ENCODE assay signal across 19 cellular contexts in genomic region chr7:151023211-151023610, GRCh38. TPM values are rescaled to one million over a fixed set of nuclear protein-coding genes. Genes with fewer than 3 reads are reported as not detected.
"Had no signal": no experiment of that assay in that cellular context is flagged by ENCODE, and none has a peak within 500 bp of the region (broad histone marks: within the 10 kb centered on the region; RNA-seq: fewer than 3 reads in every experiment).

No MANE protein-coding gene starts in this region.

- H3K4me3 Mint-ChIP-seq: activated T-cell treated with anti-CD3 and anti-CD28 coated beads, Interleukin-2, amount 50 U/mL, for 4 hours; central memory CD8-positive, alpha-beta T cell; stimulated activated naive CD8-positive, alpha-beta T cell treated with anti-CD3 and anti-CD28 coated beads, Interleukin-15, amount 100 ng/mL, for 72 hours; T-helper 1 cell treated with Interleukin-12 subunit alpha and Interleukin-12 subunit beta and Interleukin-4 antibody, amounts not matched to agents 30 μg/mL and 1 μg/mL, for 36 hours had no signal

- H3K4me3 ChIP-seq: colonic mucosa, left lung, prostate gland, right atrium auricular region, skin epidermis, upper lobe of left lung had no signal

- H3K4me1 ChIP-seq: colonic mucosa had no signal

- H3K36me3 ChIP-seq: colonic mucosa, left lung, prostate gland, right atrium auricular region, upper lobe of left lung had no signal

- H3K9me3 ChIP-seq: colonic mucosa, left lung, prostate gland, right atrium auricular region, upper lobe of left lung had no signal

- H3K27ac ChIP-seq: colonic mucosa, left lung, prostate gland, right atrium auricular region, upper lobe of left lung had no signal

- H3K27me3 ChIP-seq: right atrium auricular region had no signal

- ATAC-seq: activated CD4-positive, CD25-positive, alpha-beta regulatory T cell treated with anti-CD3 and anti-CD28 coated beads, Interleukin-2, amount 50 U/mL, for 24 hours; activated T-cell treated with anti-CD3 and anti-CD28 coated beads, Interleukin-2, amount 50 U/mL, for 4 hours; left lung; stimulated activated naive CD8-positive, alpha-beta T cell treated with anti-CD3 and anti-CD28 coated beads, Interleukin-15, amount 100 ng/mL, for 72 hours had no signal

- H3K9me3 Mint-ChIP-seq: activated T-cell treated with anti-CD3 and anti-CD28 coated beads, Interleukin-2, amount 50 U/mL, for 4 hours; central memory CD8-positive, alpha-beta T cell; stimulated activated naive CD8-positive, alpha-beta T cell treated with anti-CD3 and anti-CD28 coated beads, Interleukin-15, amount 100 ng/mL, for 72 hours; T-helper 1 cell treated with Interleukin-12 subunit alpha and Interleukin-12 subunit beta and Interleukin-4 antibody, amounts not matched to agents 30 μg/mL and 1 μg/mL, for 36 hours had no signal

- DNase-seq: activated CD4-positive, alpha-beta T cell treated with anti-CD3 and anti-CD28 coated beads, Interleukin-2, amount 50 U/mL, for 1 hour; activated CD8-positive, alpha-beta memory T cell treated with anti-CD3 and anti-CD28 coated beads, Interleukin-2, amount 50 U/mL, for 4 hours; activated effector memory CD4-positive, alpha-beta T cell treated with anti-CD3 and anti-CD28 coated beads, Interleukin-2, amount 50 U/mL, for 16 hours; activated naive CD4-positive, alpha-beta T cell treated with anti-CD3 and anti-CD28 coated beads, Interleukin-2, amount 50 U/mL, for 16 hours; activated T-cell treated with anti-CD3 and anti-CD28 coated beads, Interleukin-2, amount 50 U/mL, for 4 hours; aorta; colonic mucosa; head of caudate nucleus; stimulated activated CD4-positive, alpha-beta T cell treated with anti-CD3 and anti-CD28 coated beads, Interleukin-2, amount 100 ng/mL, for 48 hours; stimulated activated naive CD8-positive, alpha-beta T cell treated with anti-CD3 and anti-CD28 coated beads, Interleukin-15, amount 100 ng/mL, for 72 hours; upper lobe of left lung had no signal

- H3K27ac Mint-ChIP-seq: stimulated activated naive CD8-positive, alpha-beta T cell treated with anti-CD3 and anti-CD28 coated beads, Interleukin-15, amount 100 ng/mL, for 72 hours had no signal

RNA-seq across cellular contexts. Expression of gene ATG9B, which starts 1.1 kb away (rescaled TPM):
- polyA plus RNA-seq: aorta had no signal

RNA-seq across cellular contexts. Expression of gene NOS3, which starts 32.4 kb away (rescaled TPM):
- polyA plus RNA-seq: neural cell had no signal
